8 cellular contexts compared by ENCODE assay signal in the genomic region with DNA sequence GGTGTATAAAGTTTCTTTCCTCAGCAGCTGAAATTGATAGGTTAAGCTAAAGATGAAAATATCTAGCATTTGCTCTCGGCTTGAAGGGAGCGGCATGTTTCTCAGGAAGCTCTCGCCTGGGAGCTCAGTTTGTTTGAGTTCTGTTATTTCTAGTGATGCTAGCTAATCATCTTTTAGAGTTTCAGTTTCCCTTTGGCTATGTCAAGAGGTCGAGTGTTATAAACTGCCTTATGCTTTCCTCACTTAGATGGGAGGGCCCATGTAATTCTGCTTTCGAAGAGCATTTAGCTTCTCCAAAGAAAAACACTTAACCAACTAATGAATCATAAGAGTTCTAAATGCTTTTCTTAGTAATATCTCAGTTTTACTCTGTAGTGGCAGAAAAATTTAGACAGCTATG. TPM values are rescaled to one million over a fixed set of nuclear protein-coding genes. Genes with fewer than 3 reads are reported as not detected.
DNase-seq lines count a peak whose midpoint lies in the region; ATAC-seq and TF ChIP-seq lines count a peak whose summit lies in the region.

No MANE protein-coding gene starts in this region.

- peak overlapping the region; percentile 71 for H3K27ac Mint-ChIP-seq in activated CD4-positive, alpha-beta memory T cell treated with anti-CD3 and anti-CD28 coated beads for 36 hours
- H3K27ac Mint-ChIP-seq in immature natural killer cell: peak overlapping the region in 4 of 6 donors; percentile 38 to 77 (median 56)

- intact Hi-C loops in activated CD4-positive, alpha-beta memory T cell treated with anti-CD3 and anti-CD28 coated beads for 36 hours (cut with micrococcal nuclease): loop anchor here (1.0 to 5.0 kb wide), 9 partner anchors 9 to 206 kb away; partner anchors contain the start of genes MARS2 and PLCL1
- intact Hi-C loops in uterus (cut with DNase I; ENCODE audit: low total_unique reads): no loop called here

- peak overlapping the region; percentile 92 for H2AFZ ChIP-seq in ACC112 (ENCODE audit: low read length, unreplicated experiment)

- H3K27ac ChIP-seq in ACC112 (ENCODE audit: low read depth, low read length) (peak overlapping the region; percentile 69), uterus (peak overlapping the region; percentile 41 to 57)

- CTCF ChIA-PET in activated CD4-positive, alpha-beta memory T cell treated with anti-CD3 and anti-CD28 coated beads for 36 hours (lab: Charles Lee): interaction anchor here (0.7 to 3.0 kb wide), 14 partner anchors 9 to 290 kb away, joined by 3 to 26 read pairs (median 4); partner anchors contain the start of gene PLCL1

- H3K27me3 Mint-ChIP-seq in activated CD4-positive, alpha-beta memory T cell treated with anti-CD3 and anti-CD28 coated beads for 36 hours: no peaks in the 10 kb centered on the region
- no peaks in the 10 kb centered on the region for H3K27me3 Mint-ChIP-seq in immature natural killer cell (ENCODE audit: low read depth in 3 of 3)

- peak overlapping the region; percentile 73 for H3K4me3 ChIP-seq in ACC112 (ENCODE audit: low read depth, low read length)
- H3K4me3 ChIP-seq in uterus: peak overlapping the region in 1 of 2 donors; percentile 10

- H3K4me1 ChIP-seq in ACC112 (ENCODE audit: control insufficient read depth, insufficient read depth, low read length, unreplicated experiment) (peaks cover 16% of the 10 kb centered on the region), uterus (no peaks in the 10 kb centered on the region)

- H3K36me3 Mint-ChIP-seq in activated CD4-positive, alpha-beta memory T cell treated with anti-CD3 and anti-CD28 coated beads for 36 hours: no peaks in the 10 kb centered on the region
- no peaks in the 10 kb centered on the region for H3K36me3 Mint-ChIP-seq in immature natural killer cell

- POLR2A ChIA-PET in activated CD4-positive, alpha-beta memory T cell treated with anti-CD3 and anti-CD28 coated beads for 36 hours (lab: Charles Lee): interaction anchor here (0.6 to 1.9 kb wide), 5 partner anchors 9 to 51 kb away, joined by 3 to 10 read pairs (median 3); no protein-coding TSS in a partner anchor

- DNase-seq in activated CD4-positive, alpha-beta memory T cell treated with anti-CD3 and anti-CD28 coated beads for 36 hours: peak; percentile 41
- DNase-seq in immature natural killer cell (peak in 1 of 3 donors; percentile 17), uterus (no peak), NCI-H226 (no peak), SW480 (ENCODE audit: low spot score) (no peak)

- H3K9me3 Mint-ChIP-seq in activated CD4-positive, alpha-beta memory T cell treated with anti-CD3 and anti-CD28 coated beads for 36 hours: peaks cover 15% of the 10 kb centered on the region
- H3K9me3 Mint-ChIP-seq in immature natural killer cell: peaks cover 0 to 1% (median 0%) of the 10 kb centered on the region in 6 donors

- peak overlapping the region; percentile 52 for H3K4me3 Mint-ChIP-seq in activated CD4-positive, alpha-beta memory T cell treated with anti-CD3 and anti-CD28 coated beads for 36 hours
- H3K4me3 Mint-ChIP-seq in immature natural killer cell: peak overlapping the region in 4 of 5 donors; percentile 8 to 78 (median 56)

- H3K27me3 ChIP-seq in ACC112 (ENCODE audit: insufficient read depth, low read length) (no peaks in the 10 kb centered on the region), uterus (no peaks in the 10 kb centered on the region)

- H3K9me3 ChIP-seq in uterus: no peaks in the 10 kb centered on the region

- peaks cover 46% of the 10 kb centered on the region for H3K4me1 Mint-ChIP-seq in activated CD4-positive, alpha-beta memory T cell treated with anti-CD3 and anti-CD28 coated beads for 36 hours (ENCODE audit: low read depth)
- H3K4me1 Mint-ChIP-seq in immature natural killer cell: peaks cover 11 to 12% of the 10 kb centered on the region in 2 donors

- ATAC-seq in GM18873 (IDR thresholded peaks at IDR 0.05; ENCODE audit: low FRiP score, unreplicated experiment): peak; percentile 100
- peak; percentile 100 for ATAC-seq in HG03060 (IDR thresholded peaks at IDR 0.05; ENCODE audit: low read depth, unreplicated experiment)

- H3K36me3 ChIP-seq in ACC112 (ENCODE audit: insufficient read depth, low read length): no peaks in the 10 kb centered on the region
- no peaks in the 10 kb centered on the region for H3K36me3 ChIP-seq in uterus

- TF ChIP-seq CTCF in uterus (IDR thresholded peaks at IDR 0.05): no peak

- H3K79me2 ChIP-seq in ACC112 (ENCODE audit: control insufficient read depth, insufficient read depth, low read length, unreplicated experiment): no peaks in the 10 kb centered on the region

- TF ChIP-seq POLR2A in uterus (IDR thresholded peaks at IDR 0.05): no peak

RNA-seq across cellular contexts. Expression of gene PLCL1, which starts 33.6 kb away (rescaled TPM):
- 1 to 10 TPM; 1.7 to 1.9 TPM for total RNA-seq in activated CD4-positive, alpha-beta memory T cell treated with anti-CD3 and anti-CD28 coated beads for 36 hours
- under 1 TPM in 2 of 3 donors, not detected in 1; 0.51 to 0.53 TPM for polyA plus RNA-seq in immature natural killer cell
- total RNA-seq in uterus: 10 to 100 TPM in 3 of 4 donors, 1 to 10 TPM in 1; 7.3 to 32.5 (median 15.0) TPM

RNA-seq across cellular contexts. Expression of gene BOLL, which starts 52.9 kb away (rescaled TPM):
- not detected for total RNA-seq in activated CD4-positive, alpha-beta memory T cell treated with anti-CD3 and anti-CD28 coated beads for 36 hours
- under 1 TPM in 1 of 3 donors, not detected in 2; 0.08 TPM for polyA plus RNA-seq in immature natural killer cell
- not detected for total RNA-seq in uterus
